Comparison of ENCODE assay signal across 9 cellular contexts in the genomic region with DNA sequence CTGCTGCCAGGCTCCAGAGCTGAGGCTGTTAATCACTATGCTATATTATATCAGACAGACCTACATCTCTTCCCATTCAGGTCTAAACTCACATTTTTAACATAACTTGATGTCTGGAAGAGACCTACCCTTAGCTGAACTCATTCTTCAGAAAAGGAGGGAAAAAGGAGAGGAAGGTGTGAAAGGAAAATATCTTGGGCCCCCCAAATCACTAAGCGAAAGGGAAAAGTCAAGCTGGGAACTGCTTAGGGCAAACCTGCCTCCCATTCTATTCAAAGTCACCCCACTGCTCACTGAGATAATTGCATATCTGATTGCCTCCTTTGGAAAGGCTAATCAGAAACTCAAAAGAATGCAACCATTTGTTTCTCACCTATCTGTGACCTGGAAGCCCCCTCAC.
"Had no signal": no experiment of that assay in that cellular context is flagged by ENCODE, and none has a peak within 500 bp of the region (broad histone marks: within the 10 kb centered on the region; RNA-seq: fewer than 3 reads in every experiment).

No MANE protein-coding gene starts in this region.

- H3K9me3 ChIP-seq: HAP-1 had no signal

- H2AFZ ChIP-seq: GM23248 had no signal

- H3K9ac ChIP-seq: GM23248 had no signal

- H3K27ac ChIP-seq: GM23248 had no signal

- H3K4me3 ChIP-seq: GM23248, HAP-1 had no signal

- FAIRE-seq: H54 had no signal

- H3K36me3 ChIP-seq: HAP-1 had no signal

- H3K4me1 ChIP-seq: HAP-1 had no signal

- DNase-seq: GM23248, GOT3, H7, H9, HCEC 1CT, HFFc6 had no signal

- ATAC-seq: HCT116 had no signal

- H3K4me3 Mint-ChIP-seq: H9, HFFc6 had no signal

- H3K27ac Mint-ChIP-seq: HFFc6 had no signal
